ENCODE assay signal across 15 cellular contexts in genomic region chr6:170444056-170444505, GRCh38.
DNase-seq lines count a peak whose midpoint lies in the region; ATAC-seq lines count a peak whose summit lies in the region.
"Had no signal": no experiment of that assay in that cellular context is flagged by ENCODE, and none has a peak within 500 bp of the region (broad histone marks: within the 10 kb centered on the region; RNA-seq: fewer than 3 reads in every experiment).

No MANE protein-coding gene starts in this region.

- DNase-seq in DMS153 treated with DMSO at 0.1 percent for 48 hours (lab: John Stamatoyannopoulos, UW; ENCODE audit: unreplicated experiment) (peak; percentile 27), NCI-H1092 (lab: John Stamatoyannopoulos, UW) (peak; percentile 46), NCI-H1436 treated with DMSO at 0.1 percent for 48 hours (lab: John Stamatoyannopoulos, UW) (no peak)
- DNase-seq in activated CD8-positive, alpha-beta memory T cell treated with anti-CD3 and anti-CD28 coated beads, Interleukin-2, amount 50 U/mL, for 48 hours = peak; percentile 46
- DNase-seq in stimulated activated CD8-positive, alpha-beta memory T cell treated with anti-CD3 and anti-CD28 coated beads, Interleukin-12 subunit alpha, Interleukin-12 subunit beta, amount 100 ng/mL, for 4 hours (ENCODE audit: low read depth) = peak; percentile 25
- no peak for DNase-seq in central memory CD4-positive, alpha-beta T cell
- DNase-seq: activated CD4-positive, alpha-beta T cell treated with anti-CD3 and anti-CD28 coated beads for 48 hours; activated naive CD4-positive, alpha-beta T cell treated with anti-CD3 and anti-CD28 coated beads for 36 hours; CD4-positive, alpha-beta memory T cell; hippocampal formation; IMR-90; naive B cell; stimulated activated naive B cell treated with anti-CD40 and anti-IgM and Interleukin-4, amounts not matched to agents 10 μg/mL and 1 μg/mL and 100 μg/mL, for 72 hours; transverse colon had no signal

- no peak for ATAC-seq in HG03039 (IDR thresholded peaks at IDR 0.05; ENCODE audit: unreplicated experiment)
- ATAC-seq: stimulated activated naive B cell treated with anti-CD40 and anti-IgM and Interleukin-4, amounts not matched to agents 10 μg/mL and 1 μg/mL and 100 μg/mL, for 72 hours had no signal

Comparison
In these comparisons a context has a peak if more than half of its experiments do, and no peak if none do; other contexts are left out.
1. DNase-seq: peak in DMS153 treated with DMSO at 0.1 percent for 48 hours (single experiment), NCI-H1092 (single experiment), activated CD8-positive, alpha-beta memory T cell treated with anti-CD3 and anti-CD28 coated beads, Interleukin-2, amount 50 U/mL, for 48 hours (single experiment) and stimulated activated CD8-positive, alpha-beta memory T cell treated with anti-CD3 and anti-CD28 coated beads, Interleukin-12 subunit alpha, Interleukin-12 subunit beta, amount 100 ng/mL, for 4 hours (single experiment); none in central memory CD4-positive, alpha-beta T cell (single experiment) and NCI-H1436 treated with DMSO at 0.1 percent for 48 hours (single experiment).